Comparison of ENCODE assay signal across 2 cellular contexts in the genomic region with DNA sequence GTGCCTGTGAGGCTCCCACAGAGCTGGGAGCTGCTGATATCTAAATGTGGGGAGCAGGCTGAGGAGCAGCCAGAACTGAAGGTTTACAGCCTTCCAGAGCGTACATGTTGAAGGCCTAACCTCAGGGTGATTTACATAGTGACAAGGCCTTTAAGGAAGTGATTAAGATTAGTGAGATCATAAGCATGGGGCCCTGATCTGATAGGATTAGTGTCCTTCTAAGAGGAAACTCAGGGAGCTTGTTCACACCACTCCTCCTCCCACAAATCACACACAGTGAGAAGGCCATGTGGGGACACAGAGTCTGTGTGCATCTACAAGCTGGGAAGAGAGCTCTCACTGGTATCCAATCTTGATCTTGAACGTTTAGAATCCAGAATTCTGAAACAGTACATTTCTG.
TF ChIP-seq lines count a peak whose summit lies in the region.

No MANE protein-coding gene starts in this region.

TF ChIP-seq in GM23338, 12 proteins besides CTCF, POLR2A, EP300 and RAD21 (continued from another document and continues in another):
- TF ChIP-seq, protein P1, sequence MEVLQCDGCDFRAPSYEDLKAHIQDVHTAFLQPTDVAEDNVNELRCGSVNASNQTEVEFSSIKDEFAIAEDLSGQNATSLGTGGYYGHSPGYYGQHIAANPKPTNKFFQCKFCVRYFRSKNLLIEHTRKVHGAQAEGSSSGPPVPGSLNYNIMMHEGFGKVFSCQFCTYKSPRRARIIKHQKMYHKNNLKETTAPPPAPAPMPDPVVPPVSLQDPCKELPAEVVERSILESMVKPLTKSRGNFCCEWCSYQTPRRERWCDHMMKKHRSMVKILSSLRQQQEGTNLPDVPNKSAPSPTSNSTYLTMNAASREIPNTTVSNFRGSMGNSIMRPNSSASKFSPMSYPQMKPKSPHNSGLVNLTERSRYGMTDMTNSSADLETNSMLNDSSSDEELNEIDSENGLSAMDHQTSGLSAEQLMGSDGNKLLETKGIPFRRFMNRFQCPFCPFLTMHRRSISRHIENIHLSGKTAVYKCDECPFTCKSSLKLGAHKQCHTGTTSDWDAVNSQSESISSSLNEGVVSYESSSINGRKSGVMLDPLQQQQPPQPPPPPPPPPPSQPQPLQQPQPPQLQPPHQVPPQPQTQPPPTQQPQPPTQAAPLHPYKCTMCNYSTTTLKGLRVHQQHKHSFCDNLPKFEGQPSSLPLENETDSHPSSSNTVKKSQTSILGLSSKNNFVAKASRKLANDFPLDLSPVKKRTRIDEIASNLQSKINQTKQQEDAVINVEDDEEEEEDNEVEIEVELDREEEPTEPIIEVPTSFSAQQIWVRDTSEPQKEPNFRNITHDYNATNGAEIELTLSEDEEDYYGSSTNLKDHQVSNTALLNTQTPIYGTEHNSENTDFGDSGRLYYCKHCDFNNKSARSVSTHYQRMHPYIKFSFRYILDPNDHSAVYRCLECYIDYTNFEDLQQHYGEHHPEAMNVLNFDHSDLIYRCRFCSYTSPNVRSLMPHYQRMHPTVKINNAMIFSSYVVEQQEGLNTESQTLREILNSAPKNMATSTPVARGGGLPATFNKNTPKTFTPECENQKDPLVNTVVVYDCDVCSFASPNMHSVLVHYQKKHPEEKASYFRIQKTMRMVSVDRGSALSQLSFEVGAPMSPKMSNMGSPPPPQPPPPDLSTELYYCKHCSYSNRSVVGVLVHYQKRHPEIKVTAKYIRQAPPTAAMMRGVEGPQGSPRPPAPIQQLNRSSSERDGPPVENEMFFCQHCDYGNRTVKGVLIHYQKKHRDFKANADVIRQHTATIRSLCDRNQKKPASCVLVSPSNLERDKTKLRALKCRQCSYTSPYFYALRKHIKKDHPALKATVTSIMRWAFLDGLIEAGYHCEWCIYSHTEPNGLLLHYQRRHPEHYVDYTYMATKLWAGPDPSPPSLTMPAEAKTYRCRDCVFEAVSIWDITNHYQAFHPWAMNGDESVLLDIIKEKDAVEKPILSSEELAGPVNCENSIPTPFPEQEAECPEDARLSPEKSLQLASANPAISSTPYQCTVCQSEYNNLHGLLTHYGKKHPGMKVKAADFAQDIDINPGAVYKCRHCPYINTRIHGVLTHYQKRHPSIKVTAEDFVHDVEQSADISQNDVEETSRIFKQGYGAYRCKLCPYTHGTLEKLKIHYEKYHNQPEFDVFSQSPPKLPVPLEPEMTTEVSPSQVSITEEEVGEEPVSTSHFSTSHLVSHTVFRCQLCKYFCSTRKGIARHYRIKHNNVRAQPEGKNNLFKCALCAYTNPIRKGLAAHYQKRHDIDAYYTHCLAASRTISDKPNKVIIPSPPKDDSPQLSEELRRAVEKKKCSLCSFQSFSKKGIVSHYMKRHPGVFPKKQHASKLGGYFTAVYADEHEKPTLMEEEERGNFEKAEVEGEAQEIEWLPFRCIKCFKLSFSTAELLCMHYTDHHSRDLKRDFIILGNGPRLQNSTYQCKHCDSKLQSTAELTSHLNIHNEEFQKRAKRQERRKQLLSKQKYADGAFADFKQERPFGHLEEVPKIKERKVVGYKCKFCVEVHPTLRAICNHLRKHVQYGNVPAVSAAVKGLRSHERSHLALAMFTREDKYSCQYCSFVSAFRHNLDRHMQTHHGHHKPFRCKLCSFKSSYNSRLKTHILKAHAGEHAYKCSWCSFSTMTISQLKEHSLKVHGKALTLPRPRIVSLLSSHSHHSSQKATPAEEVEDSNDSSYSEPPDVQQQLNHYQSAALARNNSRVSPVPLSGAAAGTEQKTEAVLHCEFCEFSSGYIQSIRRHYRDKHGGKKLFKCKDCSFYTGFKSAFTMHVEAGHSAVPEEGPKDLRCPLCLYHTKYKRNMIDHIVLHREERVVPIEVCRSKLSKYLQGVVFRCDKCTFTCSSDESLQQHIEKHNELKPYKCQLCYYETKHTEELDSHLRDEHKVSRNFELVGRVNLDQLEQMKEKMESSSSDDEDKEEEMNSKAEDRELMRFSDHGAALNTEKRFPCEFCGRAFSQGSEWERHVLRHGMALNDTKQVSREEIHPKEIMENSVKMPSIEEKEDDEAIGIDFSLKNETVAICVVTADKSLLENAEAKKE (CRISPR knock-in tag; IDR thresholded peaks at IDR 0.05) = no peak
- TF ChIP-seq ZNF114 (CRISPR knock-in tag; IDR thresholded peaks at IDR 0.05) = no peak
- TF ChIP-seq STAT1 (IDR thresholded peaks at IDR 0.05; ENCODE audit: unreplicated experiment) = no peak
- no peak for TF ChIP-seq EZH2phosphoT487 (IDR thresholded peaks at IDR 0.05; ENCODE audit: unreplicated experiment)
- no peak for TF ChIP-seq EZH2 (IDR thresholded peaks at IDR 0.05; ENCODE audit: low read depth, unreplicated experiment)
- TF ChIP-seq JUNB (IDR thresholded peaks at IDR 0.05; ENCODE audit: unreplicated experiment) = no peak
- TF ChIP-seq POLR2AphosphoS5 (IDR thresholded peaks at IDR 0.05; ENCODE audit: low read depth) = no peak
- TF ChIP-seq ZNF331 (CRISPR knock-in tag; IDR thresholded peaks at IDR 0.05; ENCODE audit: low read depth) = no peak
- no peak for TF ChIP-seq CREB1 (CRISPR knock-in tag; IDR thresholded peaks at IDR 0.05; ENCODE audit: low read depth)
- TF ChIP-seq, protein P2, sequence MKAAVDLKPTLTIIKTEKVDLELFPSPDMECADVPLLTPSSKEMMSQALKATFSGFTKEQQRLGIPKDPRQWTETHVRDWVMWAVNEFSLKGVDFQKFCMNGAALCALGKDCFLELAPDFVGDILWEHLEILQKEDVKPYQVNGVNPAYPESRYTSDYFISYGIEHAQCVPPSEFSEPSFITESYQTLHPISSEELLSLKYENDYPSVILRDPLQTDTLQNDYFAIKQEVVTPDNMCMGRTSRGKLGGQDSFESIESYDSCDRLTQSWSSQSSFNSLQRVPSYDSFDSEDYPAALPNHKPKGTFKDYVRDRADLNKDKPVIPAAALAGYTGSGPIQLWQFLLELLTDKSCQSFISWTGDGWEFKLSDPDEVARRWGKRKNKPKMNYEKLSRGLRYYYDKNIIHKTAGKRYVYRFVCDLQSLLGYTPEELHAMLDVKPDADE (IDR thresholded peaks at IDR 0.05) = no peak

TF ChIP-seq in K562, 482 proteins besides CTCF, POLR2A, EP300 and RAD21 (continued from another document and continues in another):
- no peak for TF ChIP-seq ZNF263 (CRISPR knock-in tag; IDR thresholded peaks at IDR 0.05; ENCODE audit: borderline replicate concordance)
- no peak for TF ChIP-seq HNRNPUL1 (IDR thresholded peaks at IDR 0.05; ENCODE audit: low read length)
- peak; percentile 73 for TF ChIP-seq JUN (IDR thresholded peaks at IDR 0.05; ENCODE audit: borderline replicate concordance, low read depth, low read length)
- no peak for TF ChIP-seq JUN (CRISPR knock-in tag; IDR thresholded peaks at IDR 0.05; ENCODE audit: borderline replicate concordance)
- no peak for TF ChIP-seq HDAC6 (IDR thresholded peaks at IDR 0.05; ENCODE audit: low read depth, low read length)
- TF ChIP-seq, protein P3, sequence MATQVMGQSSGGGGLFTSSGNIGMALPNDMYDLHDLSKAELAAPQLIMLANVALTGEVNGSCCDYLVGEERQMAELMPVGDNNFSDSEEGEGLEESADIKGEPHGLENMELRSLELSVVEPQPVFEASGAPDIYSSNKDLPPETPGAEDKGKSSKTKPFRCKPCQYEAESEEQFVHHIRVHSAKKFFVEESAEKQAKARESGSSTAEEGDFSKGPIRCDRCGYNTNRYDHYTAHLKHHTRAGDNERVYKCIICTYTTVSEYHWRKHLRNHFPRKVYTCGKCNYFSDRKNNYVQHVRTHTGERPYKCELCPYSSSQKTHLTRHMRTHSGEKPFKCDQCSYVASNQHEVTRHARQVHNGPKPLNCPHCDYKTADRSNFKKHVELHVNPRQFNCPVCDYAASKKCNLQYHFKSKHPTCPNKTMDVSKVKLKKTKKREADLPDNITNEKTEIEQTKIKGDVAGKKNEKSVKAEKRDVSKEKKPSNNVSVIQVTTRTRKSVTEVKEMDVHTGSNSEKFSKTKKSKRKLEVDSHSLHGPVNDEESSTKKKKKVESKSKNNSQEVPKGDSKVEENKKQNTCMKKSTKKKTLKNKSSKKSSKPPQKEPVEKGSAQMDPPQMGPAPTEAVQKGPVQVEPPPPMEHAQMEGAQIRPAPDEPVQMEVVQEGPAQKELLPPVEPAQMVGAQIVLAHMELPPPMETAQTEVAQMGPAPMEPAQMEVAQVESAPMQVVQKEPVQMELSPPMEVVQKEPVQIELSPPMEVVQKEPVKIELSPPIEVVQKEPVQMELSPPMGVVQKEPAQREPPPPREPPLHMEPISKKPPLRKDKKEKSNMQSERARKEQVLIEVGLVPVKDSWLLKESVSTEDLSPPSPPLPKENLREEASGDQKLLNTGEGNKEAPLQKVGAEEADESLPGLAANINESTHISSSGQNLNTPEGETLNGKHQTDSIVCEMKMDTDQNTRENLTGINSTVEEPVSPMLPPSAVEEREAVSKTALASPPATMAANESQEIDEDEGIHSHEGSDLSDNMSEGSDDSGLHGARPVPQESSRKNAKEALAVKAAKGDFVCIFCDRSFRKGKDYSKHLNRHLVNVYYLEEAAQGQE (CRISPR knock-in tag; IDR thresholded peaks at IDR 0.05; ENCODE audit: low read depth) = no peak
- TF ChIP-seq ZNF224 (CRISPR knock-in tag; IDR thresholded peaks at IDR 0.05) = no peak
- TF ChIP-seq, protein P4, sequence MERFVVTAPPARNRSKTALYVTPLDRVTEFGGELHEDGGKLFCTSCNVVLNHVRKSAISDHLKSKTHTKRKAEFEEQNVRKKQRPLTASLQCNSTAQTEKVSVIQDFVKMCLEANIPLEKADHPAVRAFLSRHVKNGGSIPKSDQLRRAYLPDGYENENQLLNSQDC (CRISPR knock-in tag; IDR thresholded peaks at IDR 0.05) = no peak
- no peak for TF ChIP-seq ZNF780A (CRISPR knock-in tag; IDR thresholded peaks at IDR 0.05)
- TF ChIP-seq, protein P5, sequence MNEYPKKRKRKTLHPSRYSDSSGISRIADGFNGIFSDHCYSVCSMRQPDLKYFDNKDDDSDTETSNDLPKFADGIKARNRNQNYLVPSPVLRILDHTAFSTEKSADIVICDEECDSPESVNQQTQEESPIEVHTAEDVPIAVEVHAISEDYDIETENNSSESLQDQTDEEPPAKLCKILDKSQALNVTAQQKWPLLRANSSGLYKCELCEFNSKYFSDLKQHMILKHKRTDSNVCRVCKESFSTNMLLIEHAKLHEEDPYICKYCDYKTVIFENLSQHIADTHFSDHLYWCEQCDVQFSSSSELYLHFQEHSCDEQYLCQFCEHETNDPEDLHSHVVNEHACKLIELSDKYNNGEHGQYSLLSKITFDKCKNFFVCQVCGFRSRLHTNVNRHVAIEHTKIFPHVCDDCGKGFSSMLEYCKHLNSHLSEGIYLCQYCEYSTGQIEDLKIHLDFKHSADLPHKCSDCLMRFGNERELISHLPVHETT (CRISPR knock-in tag; conservative IDR thresholded peaks at IDR 0.05 in 1 of 2, IDR thresholded peaks at IDR 0.05 in 1 of 2) = no peak
- TF ChIP-seq SOX6 (IDR thresholded peaks at IDR 0.05) = peak; percentile 23; the same call in 1 of the 2 replicates
- TF ChIP-seq, protein P6, sequence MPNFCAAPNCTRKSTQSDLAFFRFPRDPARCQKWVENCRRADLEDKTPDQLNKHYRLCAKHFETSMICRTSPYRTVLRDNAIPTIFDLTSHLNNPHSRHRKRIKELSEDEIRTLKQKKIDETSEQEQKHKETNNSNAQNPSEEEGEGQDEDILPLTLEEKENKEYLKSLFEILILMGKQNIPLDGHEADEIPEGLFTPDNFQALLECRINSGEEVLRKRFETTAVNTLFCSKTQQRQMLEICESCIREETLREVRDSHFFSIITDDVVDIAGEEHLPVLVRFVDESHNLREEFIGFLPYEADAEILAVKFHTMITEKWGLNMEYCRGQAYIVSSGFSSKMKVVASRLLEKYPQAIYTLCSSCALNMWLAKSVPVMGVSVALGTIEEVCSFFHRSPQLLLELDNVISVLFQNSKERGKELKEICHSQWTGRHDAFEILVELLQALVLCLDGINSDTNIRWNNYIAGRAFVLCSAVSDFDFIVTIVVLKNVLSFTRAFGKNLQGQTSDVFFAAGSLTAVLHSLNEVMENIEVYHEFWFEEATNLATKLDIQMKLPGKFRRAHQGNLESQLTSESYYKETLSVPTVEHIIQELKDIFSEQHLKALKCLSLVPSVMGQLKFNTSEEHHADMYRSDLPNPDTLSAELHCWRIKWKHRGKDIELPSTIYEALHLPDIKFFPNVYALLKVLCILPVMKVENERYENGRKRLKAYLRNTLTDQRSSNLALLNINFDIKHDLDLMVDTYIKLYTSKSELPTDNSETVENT (CRISPR knock-in tag; IDR thresholded peaks at IDR 0.05) = no peak
- no peak for TF ChIP-seq SMAD3 (CRISPR knock-in tag; conservative IDR thresholded peaks at IDR 0.05)
- peak; percentile 66 for TF ChIP-seq ATF7 (IDR thresholded peaks at IDR 0.05)
- TF ChIP-seq, protein P7, sequence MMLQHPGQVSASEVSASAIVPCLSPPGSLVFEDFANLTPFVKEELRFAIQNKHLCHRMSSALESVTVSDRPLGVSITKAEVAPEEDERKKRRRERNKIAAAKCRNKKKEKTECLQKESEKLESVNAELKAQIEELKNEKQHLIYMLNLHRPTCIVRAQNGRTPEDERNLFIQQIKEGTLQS (IDR thresholded peaks at IDR 0.05) = peak; percentile 51; the same call in 1 of the 2 replicates
- TF ChIP-seq, protein P7 (CRISPR knock-in tag; conservative IDR thresholded peaks at IDR 0.05) = no peak
- no peak for TF ChIP-seq KLF16 (IDR thresholded peaks at IDR 0.05)
- TF ChIP-seq TCFL5 (CRISPR knock-in tag; conservative IDR thresholded peaks at IDR 0.05) = no peak
- no peak for TF ChIP-seq NFIX (CRISPR knock-in tag; IDR thresholded peaks at IDR 0.05; ENCODE audit: low read depth)
- peak; percentile 65; the same call in 1 of the 2 replicates for TF ChIP-seq ZNF75A (CRISPR knock-in tag; IDR thresholded peaks at IDR 0.05)
- TF ChIP-seq JUND (IDR thresholded peaks at IDR 0.05; ENCODE audit: borderline replicate concordance, low read depth, low read length) = peak; percentile 56
- TF ChIP-seq JUND (tag; IDR thresholded peaks at IDR 0.05; ENCODE audit: borderline replicate concordance, low read depth, low read length) = peak; percentile 71; the same call in 2 of the 3 replicates
- TF ChIP-seq RBBP5 (IDR thresholded peaks at IDR 0.05; ENCODE audit: borderline replicate concordance, insufficient read depth, low read length, poor library complexity, severe bottlenecking) = no peak
- TF ChIP-seq NFYB (IDR thresholded peaks at IDR 0.05; ENCODE audit: extremely low read depth, insufficient read length) = no peak
- TF ChIP-seq, protein P8, sequence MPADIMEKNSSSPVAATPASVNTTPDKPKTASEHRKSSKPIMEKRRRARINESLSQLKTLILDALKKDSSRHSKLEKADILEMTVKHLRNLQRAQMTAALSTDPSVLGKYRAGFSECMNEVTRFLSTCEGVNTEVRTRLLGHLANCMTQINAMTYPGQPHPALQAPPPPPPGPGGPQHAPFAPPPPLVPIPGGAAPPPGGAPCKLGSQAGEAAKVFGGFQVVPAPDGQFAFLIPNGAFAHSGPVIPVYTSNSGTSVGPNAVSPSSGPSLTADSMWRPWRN (IDR thresholded peaks at IDR 0.05; ENCODE audit: low read depth) = peak; percentile 77
- no peak for TF ChIP-seq CHD1 (IDR thresholded peaks at IDR 0.05; ENCODE audit: low read length)
- no peak for TF ChIP-seq POLR2B (IDR thresholded peaks at IDR 0.05; ENCODE audit: low read depth, partially characterized antibody)
- no peak for TF ChIP-seq KAT8 (IDR thresholded peaks at IDR 0.05; ENCODE audit: low read depth)
- no peak for TF ChIP-seq PHF8 (IDR thresholded peaks at IDR 0.05; ENCODE audit: borderline replicate concordance, low read length)
- 0 out of 2 replicates have a peak, but pooled peaks have one; percentile 52 for TF ChIP-seq L3MBTL2 (IDR thresholded peaks at IDR 0.05)
- TF ChIP-seq, protein P9, sequence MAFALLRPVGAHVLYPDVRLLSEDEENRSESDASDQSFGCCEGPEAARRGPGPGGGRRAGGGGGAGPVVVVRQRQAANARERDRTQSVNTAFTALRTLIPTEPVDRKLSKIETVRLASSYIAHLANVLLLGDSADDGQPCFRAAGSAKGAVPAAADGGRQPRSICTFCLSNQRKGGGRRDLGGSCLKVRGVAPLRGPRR (CRISPR knock-in tag; IDR thresholded peaks at IDR 0.05) = no peak
